8 cellular contexts compared by ENCODE assay signal in genomic region chr6:32969685-32970412, GRCh38. TPM values are rescaled to one million over a fixed set of nuclear protein-coding genes. Genes with fewer than 3 reads are reported as not detected.
DNase-seq lines count a peak whose midpoint lies in the region; ATAC-seq and TF ChIP-seq lines count a peak whose summit lies in the region.

No MANE protein-coding gene starts in this region.

- intact Hi-C loops in dendritic cell treated with granulocyte-macrophage colony-stimulating factor and Interleukin-4, amounts not matched to agents 40 ng/mL and 50 ng/mL, for 4 days (cut with micrococcal nuclease) = loop anchor here (5.0 kb wide), 3 partner anchors 33 to 128 kb away; partner anchors contain the start of gene PSMB8
- intact Hi-C loops in lower lobe of right lung (cut with DNase I) = no loop called here

- H3K27ac ChIP-seq in 22Rv1 (peak overlapping the region; percentile 100), lower lobe of right lung (peak overlapping the region; percentile 98)

- peaks cover 24% of the 10 kb centered on the region for H3K36me3 ChIP-seq in lower lobe of right lung

- TF ChIP-seq POLR2A in GM15510 (IDR thresholded peaks at IDR 0.05; ENCODE audit: borderline replicate concordance, extremely low read depth, insufficient read length) = peak; percentile 39

- ATAC-seq in lower lobe of right lung = peak in 1 of 2 donors; percentile 16

- H3K4me1 Mint-ChIP-seq in dendritic cell treated with granulocyte-macrophage colony-stimulating factor and Interleukin-4, amounts not matched to agents 40 ng/mL and 50 ng/mL, for 4 days (ENCODE audit: low read depth) = peaks cover 40% of the 10 kb centered on the region

- peak overlapping the region; percentile 100 for H3K27ac Mint-ChIP-seq in dendritic cell treated with granulocyte-macrophage colony-stimulating factor and Interleukin-4, amounts not matched to agents 40 ng/mL and 50 ng/mL, for 4 days

- H3K27me3 Mint-ChIP-seq in dendritic cell treated with granulocyte-macrophage colony-stimulating factor and Interleukin-4, amounts not matched to agents 40 ng/mL and 50 ng/mL, for 4 days = no peaks in the 10 kb centered on the region

- DNase-seq in NCI-H460 (ENCODE audit: extremely low read depth, low read depth) (peak; percentile 89), lower lobe of right lung (peak; percentile 76), GM13976 (ENCODE audit: low spot score) (no peak)
- peak; percentile 65 to 72 for DNase-seq in activated CD4-positive, alpha-beta T cell treated with anti-CD3 and anti-CD28 coated beads for 4 hours
- peak; percentile 62 to 74 (median 65) for DNase-seq in stimulated activated CD4-positive, alpha-beta T cell treated with anti-CD3 and anti-CD28 coated beads, TNF-alpha, amount 100 ng/mL, for 24 hours (ENCODE audit: low read depth in 3 of 3)

- peak overlapping the region; percentile 97 for H3K4me3 Mint-ChIP-seq in dendritic cell treated with granulocyte-macrophage colony-stimulating factor and Interleukin-4, amounts not matched to agents 40 ng/mL and 50 ng/mL, for 4 days

- H3K4me3 ChIP-seq in lower lobe of right lung = peak overlapping the region; percentile 96

- peaks cover 82% of the 10 kb centered on the region for H3K36me3 Mint-ChIP-seq in dendritic cell treated with granulocyte-macrophage colony-stimulating factor and Interleukin-4, amounts not matched to agents 40 ng/mL and 50 ng/mL, for 4 days (ENCODE audit: low read depth)

- no peaks in the 10 kb centered on the region for H3K9me3 ChIP-seq in lower lobe of right lung

- H3K27me3 ChIP-seq in lower lobe of right lung (ENCODE audit: low read depth) = no peaks in the 10 kb centered on the region

- peak; percentile 6; the same call in 1 of the 2 replicates for TF ChIP-seq CTCF in 22Rv1 (IDR thresholded peaks at IDR 0.05)
- peak; percentile 28 for TF ChIP-seq CTCF in lower lobe of right lung (IDR thresholded peaks at IDR 0.05)
- no peak for TF ChIP-seq CTCF in GM13976 (IDR thresholded peaks at IDR 0.05; ENCODE audit: borderline replicate concordance, control extremely low read depth, extremely low read depth, insufficient read depth, missing control alignments)

- in situ Hi-C loops in GM13976 (cut with MboI; ENCODE audit: low sequenced_read_pairs, unreplicated experiment) = no loop called here

- H3K4me1 ChIP-seq in lower lobe of right lung = peaks cover 23% of the 10 kb centered on the region

- H3K9me3 Mint-ChIP-seq in dendritic cell treated with granulocyte-macrophage colony-stimulating factor and Interleukin-4, amounts not matched to agents 40 ng/mL and 50 ng/mL, for 4 days = no peaks in the 10 kb centered on the region

RNA-seq across cellular contexts. Expression of gene BRD2, which starts 1.5 kb away (rescaled TPM):
- 132 and 133 TPM in 2 replicates for total RNA-seq in NCI-H460 (2014; rRNA removed; shearing (Covaris generic))
- 184 and 248 TPM in 2 replicates for polyA plus RNA-seq in NCI-H460 (2014; cell fraction: nucleus; rRNA removed)
- total RNA-seq in lower lobe of right lung = 173 TPM

RNA-seq across cellular contexts. Expression of gene HLA-DMA, which starts 17.0 kb away (rescaled TPM):
- total RNA-seq in NCI-H460 (2014; rRNA removed; shearing (Covaris generic)) = 1.2 and 2.0 TPM in 2 replicates
- polyA plus RNA-seq in NCI-H460 (2014; cell fraction: nucleus; rRNA removed) = 0.88 and 7.8 TPM in 2 replicates
- total RNA-seq in lower lobe of right lung = 283 TPM

RNA-seq across cellular contexts. Expression of gene HLA-DMB, which starts 29.0 kb away (rescaled TPM):
- not detected in 2 replicates for total RNA-seq in NCI-H460 (2014; rRNA removed; shearing (Covaris generic))
- not detected in 2 replicates for polyA plus RNA-seq in NCI-H460 (2014; cell fraction: nucleus; rRNA removed)
- total RNA-seq in lower lobe of right lung = 208 TPM

RNA-seq across cellular contexts. Expression of gene HLA-DOA, which starts 39.5 kb away (rescaled TPM):
- not detected in 2 replicates for total RNA-seq in NCI-H460 (2014; rRNA removed; shearing (Covaris generic))
- not detected in 2 replicates for polyA plus RNA-seq in NCI-H460 (2014; cell fraction: nucleus; rRNA removed)
- 31.2 TPM for total RNA-seq in lower lobe of right lung

Comparison
In these comparisons a context has a peak if more than half of its experiments do, and no peak if none do; other contexts are left out.
1. RNA of gene HLA-DMA, which starts 17.0 kb away (total RNA-seq): 283 TPM in lower lobe of right lung (single experiment); 1.2 to 2.0 TPM in NCI-H460; every median in the first group is over 10 times any median in the second.
2. RNA of gene HLA-DMB, which starts 29.0 kb away (total RNA-seq): 208 TPM in lower lobe of right lung (single experiment); not detected in NCI-H460; every median in the first group is over 100 times any median in the second.